Comparison of ENCODE assay signal across 8 cellular contexts in genomic region chr15:88274534-88275460, GRCh38. TPM values are rescaled to one million over a fixed set of nuclear protein-coding genes. Genes with fewer than 3 reads are reported as not detected.
DNase-seq lines count a peak whose midpoint lies in the region; ATAC-seq, FAIRE-seq and TF ChIP-seq lines count a peak whose summit lies in the region.

No MANE protein-coding gene starts in this region.

- H3K4me1 ChIP-seq in BE2C (no peaks in the 10 kb centered on the region), psoas muscle (no peaks in the 10 kb centered on the region)

- H3K4me1 Mint-ChIP-seq in activated naive CD4-positive, alpha-beta T cell treated with anti-CD3 and anti-CD28 coated beads for 36 hours (ENCODE audit: low read depth) = no peaks in the 10 kb centered on the region

- CTCF ChIA-PET in activated naive CD4-positive, alpha-beta T cell treated with anti-CD3 and anti-CD28 coated beads for 36 hours (lab: Charles Lee) = interaction anchor here (0.5 to 6.8 kb wide), 18 partner anchors 9 to 567 kb away, joined by 3 to 85 read pairs (median 4); no protein-coding TSS in a partner anchor

- no peaks in the 10 kb centered on the region for H3K36me3 Mint-ChIP-seq in activated naive CD4-positive, alpha-beta T cell treated with anti-CD3 and anti-CD28 coated beads for 36 hours (ENCODE audit: low read depth)

- intact Hi-C loops in activated naive CD4-positive, alpha-beta T cell treated with anti-CD3 and anti-CD28 coated beads for 36 hours (cut with micrococcal nuclease) = loop anchor here (1.0 kb wide), 1 partner anchor 30 kb away; no protein-coding TSS in a partner anchor
- intact Hi-C loops in head of caudate nucleus (cut with DNase I) (no loop called here), psoas muscle (cut with DNase I) (loop anchor here in 1 of 2 donors (10.0 kb wide), 1 partner anchor 1360 kb away; no protein-coding TSS in a partner anchor)

- no peak overlapping the region for H3K4me3 ChIP-seq in BE2C (ENCODE audit: low read depth, low read length)
- H3K4me3 ChIP-seq in psoas muscle = no peak overlapping the region

- H3K27ac Mint-ChIP-seq in activated naive CD4-positive, alpha-beta T cell treated with anti-CD3 and anti-CD28 coated beads for 36 hours = no peak overlapping the region

- peak; percentile 97 for TF ChIP-seq CTCF in BE2C (IDR thresholded peaks at IDR 0.05; ENCODE audit: low read depth, low read length)
- peak; percentile 83 for TF ChIP-seq CTCF in psoas muscle (IDR thresholded peaks at IDR 0.05)

- no peak for FAIRE-seq in RCC 7860 (lab: Jason Lieb, UNC)

- ATAC-seq in GM18858 (IDR thresholded peaks at IDR 0.05; ENCODE audit: unreplicated experiment) (peak; percentile 76), HG03196 (IDR thresholded peaks at IDR 0.05; ENCODE audit: unreplicated experiment) (peak; percentile 82), psoas muscle (peak; percentile 76 to 79 (median 77)), GM21576 (IDR thresholded peaks at IDR 0.05; ENCODE audit: unreplicated experiment) (no peak)

- H3K9me3 ChIP-seq in BE2C (no peaks in the 10 kb centered on the region), psoas muscle (no peaks in the 10 kb centered on the region)

- 34 to 39% (median 36%) methylated on average over 11 of the region's 11 CpGs for WGBS in psoas muscle, 3 donors

- H3K27me3 ChIP-seq in BE2C (peaks cover 23% of the 10 kb centered on the region), psoas muscle (ENCODE audit: insufficient read depth in 3 of 3, low read length in 2 of 3) (no peaks in the 10 kb centered on the region)

- H3K27me3 Mint-ChIP-seq in activated naive CD4-positive, alpha-beta T cell treated with anti-CD3 and anti-CD28 coated beads for 36 hours (ENCODE audit: low read depth) = peaks cover 11% of the 10 kb centered on the region

- H3K36me3 ChIP-seq in BE2C = no peaks in the 10 kb centered on the region
- no peaks in the 10 kb centered on the region for H3K36me3 ChIP-seq in psoas muscle (ENCODE audit: insufficient read depth in 1 of 2, low read depth in 1 of 2)

- no peak overlapping the region for H3K27ac ChIP-seq in psoas muscle

- peak; percentile 77 for DNase-seq in BE2C
- DNase-seq in RCC 7860 (ENCODE audit: low spot score) = peak; percentile 14
- DNase-seq in activated naive CD4-positive, alpha-beta T cell treated with anti-CD3 and anti-CD28 coated beads for 36 hours = peak; percentile 80
- peak; percentile 58 to 91 (median 82) for DNase-seq in head of caudate nucleus
- DNase-seq in psoas muscle = peak; percentile 55 to 73

- H3K4me3 Mint-ChIP-seq in activated naive CD4-positive, alpha-beta T cell treated with anti-CD3 and anti-CD28 coated beads for 36 hours = no peak overlapping the region

- H3K9me3 Mint-ChIP-seq in activated naive CD4-positive, alpha-beta T cell treated with anti-CD3 and anti-CD28 coated beads for 36 hours = no peaks in the 10 kb centered on the region

RNA-seq across cellular contexts. Expression of gene NTRK3, which starts 18.3 kb away (rescaled TPM):
- polyA plus RNA-seq in BE2C (2012; ENCODE audit: insufficient read depth, insufficient read length, low read depth) = 2.6 TPM
- total RNA-seq in activated naive CD4-positive, alpha-beta T cell treated with anti-CD3 and anti-CD28 coated beads for 36 hours = 1 to 10 TPM in 1 of 2 experiments, under 1 TPM in 1; 0.95 to 1.4 TPM
- total RNA-seq in psoas muscle = 1 to 10 TPM in 1 of 4 donors, under 1 TPM in 3; 0.17 to 1.7 (median 0.57) TPM
- under 1 TPM; 0.31 to 0.61 (median 0.57) TPM for polyA plus RNA-seq in psoas muscle

Comparison
In these comparisons a context has a peak if more than half of its experiments do, and no peak if none do; other contexts are left out.
1. DNase-seq: peak in every context shown above with its lines; median percentile 82 in head of caudate nucleus; 80 in activated naive CD4-positive, alpha-beta T cell treated with anti-CD3 and anti-CD28 coated beads for 36 hours; 77 in BE2C; 64 in psoas muscle; 14 in RCC 7860.